Comparison of ENCODE assay signal across 23 cellular contexts in the genomic region with DNA sequence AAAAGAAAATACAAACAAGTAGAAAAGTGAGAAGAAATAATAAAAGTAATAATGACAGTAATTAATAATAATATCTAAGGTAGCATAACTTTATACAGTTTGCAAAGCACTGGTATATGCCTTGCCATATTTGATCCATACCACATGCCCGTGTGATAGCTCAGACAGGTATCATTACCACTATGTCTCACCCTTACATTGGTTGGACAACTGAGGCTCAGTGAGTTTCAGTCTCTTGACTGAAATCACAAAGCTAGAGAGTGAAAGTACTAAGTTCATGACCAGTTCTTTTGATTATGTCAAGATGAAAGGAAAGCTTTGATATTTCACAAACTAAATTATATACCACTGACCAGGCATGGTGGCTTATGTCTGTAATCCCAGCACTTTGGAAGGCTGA.
DNase-seq lines count a peak whose midpoint lies in the region; ATAC-seq and TF ChIP-seq lines count a peak whose summit lies in the region.
"Had no signal": no experiment of that assay in that cellular context is flagged by ENCODE, and none has a peak within 500 bp of the region (broad histone marks: within the 10 kb centered on the region; RNA-seq: fewer than 3 reads in every experiment).

No MANE protein-coding gene starts in this region.

- H3K4me2 ChIP-seq in osteoblast (ENCODE audit: insufficient read depth, low read length): no peak overlapping the region

- no peaks in the 10 kb centered on the region for H3K36me3 Mint-ChIP-seq in glutamatergic neuron (ENCODE audit: unreplicated experiment)
- H3K36me3 Mint-ChIP-seq: CD4-positive, CD25-positive, alpha-beta regulatory T cell; CD8-positive, alpha-beta memory T cell; IgD-negative memory B cell had no signal

- no peak overlapping the region for H3K4me3 Mint-ChIP-seq in glutamatergic neuron (ENCODE audit: unreplicated experiment)
- H3K4me3 Mint-ChIP-seq: CD4-positive, CD25-positive, alpha-beta regulatory T cell; CD8-positive, alpha-beta memory T cell; HFFc6; IgD-negative memory B cell had no signal

- no peak for DNase-seq in glutamatergic neuron
- no peak for DNase-seq in kidney tubule cell (ENCODE audit: low spot score)
- DNase-seq in NCI-H1694 treated with DMSO at 0.1 percent for 48 hours (lab: John Stamatoyannopoulos, UW): no peak
- DNase-seq in osteoblast (ENCODE audit: insufficient read length, low spot score, missing footprints): no peak
- DNase-seq: ACHN; BE2C; C1 segment of cervical spinal cord; CD4-positive, CD25-positive, alpha-beta regulatory T cell; CD8-positive, alpha-beta memory T cell; COR-L47; DMS 273 treated with DMSO at 0.1 percent for 48 hours; DMS53; DND-41; EL; GOT3; H7; HFFc6; Karpas-422; KBM-7 had no signal

- H4K20me1 ChIP-seq in osteoblast (ENCODE audit: insufficient read depth, low read length): no peaks in the 10 kb centered on the region

- H3K27me3 ChIP-seq in osteoblast (ENCODE audit: insufficient read depth, low read length): no peaks in the 10 kb centered on the region
- H3K27me3 ChIP-seq: BE2C had no signal

- TF ChIP-seq CTCF in glutamatergic neuron (IDR thresholded peaks at IDR 0.05; ENCODE audit: partially characterized antibody, unreplicated experiment) (no peak), osteoblast (IDR thresholded peaks at IDR 0.05; ENCODE audit: extremely low read depth, low read depth, low read length) (no peak)

- no peak overlapping the region for H3K27ac ChIP-seq in osteoblast (ENCODE audit: low read depth, low read length)

- H3K4me1 Mint-ChIP-seq in glutamatergic neuron (ENCODE audit: low read depth, unreplicated experiment): peaks cover 61% of the 10 kb centered on the region
- H3K4me1 Mint-ChIP-seq: CD4-positive, CD25-positive, alpha-beta regulatory T cell; CD8-positive, alpha-beta memory T cell; IgD-negative memory B cell had no signal

- peaks cover 2% of the 10 kb centered on the region for H3K27me3 Mint-ChIP-seq in glutamatergic neuron (ENCODE audit: unreplicated experiment)
- H3K27me3 Mint-ChIP-seq: CD4-positive, CD25-positive, alpha-beta regulatory T cell; CD8-positive, alpha-beta memory T cell; IgD-negative memory B cell had no signal

- H3K4me3 ChIP-seq in osteoblast (ENCODE audit: insufficient read depth, low read length): no peak overlapping the region

- no peaks in the 10 kb centered on the region for H3K4me1 ChIP-seq in osteoblast (ENCODE audit: insufficient read depth, low read length)

- ATAC-seq in GM18868 (IDR thresholded peaks at IDR 0.05; ENCODE audit: unreplicated experiment) (peak; percentile 55), HG02885 (IDR thresholded peaks at IDR 0.05; ENCODE audit: poor library complexity, unreplicated experiment) (peak; percentile 48)
- ATAC-seq: HCT116 had no signal

- no peaks in the 10 kb centered on the region for H3K36me3 ChIP-seq in osteoblast (ENCODE audit: insufficient read depth, low read length)
- H3K36me3 ChIP-seq: BE2C had no signal

- peak overlapping the region; percentile 28 for H3K27ac Mint-ChIP-seq in glutamatergic neuron (ENCODE audit: unreplicated experiment)
- H3K27ac Mint-ChIP-seq: CD4-positive, CD25-positive, alpha-beta regulatory T cell; CD8-positive, alpha-beta memory T cell; HFFc6; IgD-negative memory B cell had no signal

- H3K9me3 Mint-ChIP-seq in glutamatergic neuron (ENCODE audit: unreplicated experiment): peaks cover 4% of the 10 kb centered on the region
- H3K9me3 Mint-ChIP-seq: HFFc6, IgD-negative memory B cell had no signal

- H2AFZ ChIP-seq in osteoblast (ENCODE audit: low read length): no peak overlapping the region

- no peaks in the 10 kb centered on the region for H3K9me3 ChIP-seq in osteoblast (ENCODE audit: low read depth, low read length)
- H3K9me3 ChIP-seq: BE2C had no signal

- no peaks in the 10 kb centered on the region for H3K79me2 ChIP-seq in osteoblast (ENCODE audit: insufficient read depth, low read length)
